Comparison of ENCODE assay signal across 8 cellular contexts in the genomic region with DNA sequence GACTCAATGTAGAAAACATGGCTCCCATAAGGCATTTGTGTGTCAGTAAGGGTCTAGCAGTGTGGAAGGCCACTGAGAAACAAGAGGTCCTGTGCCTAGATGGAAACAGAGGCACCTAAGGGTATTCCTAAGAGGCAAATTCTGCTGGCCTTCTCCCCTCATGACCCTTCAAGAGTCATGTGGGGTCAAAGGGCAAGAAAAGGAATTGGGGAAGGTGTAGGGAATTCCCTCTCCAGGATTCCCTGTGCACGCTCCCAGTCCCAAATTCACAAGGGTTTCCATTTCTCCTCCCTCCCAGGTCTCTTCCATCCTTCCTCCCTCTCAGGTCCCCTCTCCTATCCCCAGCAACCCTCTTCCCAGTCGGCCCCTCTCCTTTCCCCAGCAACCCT. TPM values are rescaled to one million over a fixed set of nuclear protein-coding genes. Genes with fewer than 3 reads are reported as not detected.
DNase-seq lines count a peak whose midpoint lies in the region; ATAC-seq and TF ChIP-seq lines count a peak whose summit lies in the region.

No MANE protein-coding gene starts in this region.

- peak overlapping the region; percentile 91 for H3K27ac ChIP-seq in CD4-positive, alpha-beta memory T cell (ENCODE audit: low read depth, low read length)
- H3K27ac ChIP-seq in PC-9: no peak overlapping the region
- peak overlapping the region; percentile 64 for H3K27ac ChIP-seq in osteoblast (ENCODE audit: low read depth, low read length)

- POLR2A ChIA-PET in CD4-positive, alpha-beta memory T cell (lab: Charles Lee; ENCODE audit: partially characterized antibody): no interaction called here
- POLR2A ChIA-PET in PC-9 (lab: Charles Lee; ENCODE audit: unreplicated experiment): no interaction called here

- intact Hi-C loops in CD4-positive, alpha-beta memory T cell (cut with micrococcal nuclease): loop anchor here (5.0 kb wide), 2 partner anchors 278 to 797 kb away; a partner anchor contains a TSS
- intact Hi-C loops in PC-9 (cut with micrococcal nuclease; ENCODE audit: unreplicated experiment): loop anchor here (10.0 kb wide), 1 partner anchor 511 kb away; a partner anchor contains a TSS

- H3K27me3 ChIP-seq in CD4-positive, alpha-beta memory T cell (ENCODE audit: insufficient read depth, low read length): no peaks in the 10 kb centered on the region
- H3K27me3 ChIP-seq in PC-9 (ENCODE audit: insufficient read depth, low read depth) (no peaks in the 10 kb centered on the region), osteoblast (ENCODE audit: insufficient read depth, low read length) (no peaks in the 10 kb centered on the region)

- no peaks in the 10 kb centered on the region for H3K27me3 Mint-ChIP-seq in CD4-positive, alpha-beta memory T cell

- peaks cover 9 to 28% of the 10 kb centered on the region in 2 donors for H3K36me3 Mint-ChIP-seq in CD4-positive, alpha-beta memory T cell

- H3K9me3 Mint-ChIP-seq in CD4-positive, alpha-beta memory T cell: no peaks in the 10 kb centered on the region

- no peak for DNase-seq in CD4-positive, alpha-beta memory T cell
- DNase-seq in PC-9 (no peak), epithelial cell of esophagus (ENCODE audit: low read depth) (no peak), osteoblast (ENCODE audit: insufficient read length, low spot score, missing footprints) (peak; percentile 56), anterior cingulate cortex (lab: John Stamatoyannopoulos, UW) (no peak), GDM1 (lab: John Stamatoyannopoulos, UW) (no peak)

- peak overlapping the region; percentile 83 for H3K4me2 ChIP-seq in PC-9
- H3K4me2 ChIP-seq in osteoblast (ENCODE audit: insufficient read depth, low read length): peak overlapping the region; percentile 99

- CTCF ChIA-PET in CD4-positive, alpha-beta memory T cell (lab: Charles Lee; ENCODE audit: partially characterized antibody): no interaction called here
- CTCF ChIA-PET in PC-9 (lab: Charles Lee): no interaction called here

- BruUV-seq in PC-9 (replicated peaks; lab: Mats Ljungman, UMichigan): no TSS peak

- H3K36me3 ChIP-seq in CD4-positive, alpha-beta memory T cell (ENCODE audit: insufficient read depth, low read length): peaks cover 2% of the 10 kb centered on the region
- H3K36me3 ChIP-seq in PC-9 (ENCODE audit: low read depth) (no peaks in the 10 kb centered on the region), osteoblast (ENCODE audit: insufficient read depth, low read length) (peaks cover 13% of the 10 kb centered on the region)

- H3K79me2 ChIP-seq in PC-9 (ENCODE audit: low read depth) (peaks cover 29% of the 10 kb centered on the region), osteoblast (ENCODE audit: insufficient read depth, low read length) (peaks cover 50% of the 10 kb centered on the region)

- no peaks in the 10 kb centered on the region for H4K20me1 ChIP-seq in PC-9 (ENCODE audit: insufficient read depth)
- H4K20me1 ChIP-seq in osteoblast (ENCODE audit: insufficient read depth, low read length): peaks cover 2% of the 10 kb centered on the region

- TF ChIP-seq CTCF in PC-9 (conservative IDR thresholded peaks at IDR 0.05) (no peak), epithelial cell of esophagus (IDR thresholded peaks at IDR 0.05; ENCODE audit: insufficient read depth, low read depth, low read length, missing control alignments) (no peak), osteoblast (IDR thresholded peaks at IDR 0.05; ENCODE audit: extremely low read depth, low read depth, low read length) (no peak)

- ATAC-seq in HG03457 (IDR thresholded peaks at IDR 0.05; ENCODE audit: unreplicated experiment): no peak
- no peak for ATAC-seq in GM21737 (IDR thresholded peaks at IDR 0.05; ENCODE audit: unreplicated experiment)

- no peaks in the 10 kb centered on the region for H3K9me3 ChIP-seq in CD4-positive, alpha-beta memory T cell (ENCODE audit: control insufficient read depth in 1 of 2, low read length in 2 of 2)
- H3K9me3 ChIP-seq in PC-9 (ENCODE audit: insufficient read depth, low read depth): no peaks in the 10 kb centered on the region
- H3K9me3 ChIP-seq in osteoblast (ENCODE audit: low read depth, low read length): no peaks in the 10 kb centered on the region

- H3F3A ChIP-seq in PC-9 (ENCODE audit: insufficient read depth, low read depth): peaks cover 15% of the 10 kb centered on the region; the same call in 1 of the 2 replicates

- H2AFZ ChIP-seq in PC-9: peak overlapping the region; percentile 86; the same call in 1 of the 2 replicates
- peak overlapping the region; percentile 54 for H2AFZ ChIP-seq in osteoblast (ENCODE audit: low read length)

- peaks cover 50 to 77% (median 65%) of the 10 kb centered on the region in 4 donors for H3K4me1 Mint-ChIP-seq in CD4-positive, alpha-beta memory T cell

- H3K4me3 ChIP-seq in CD4-positive, alpha-beta memory T cell (ENCODE audit: low read length in 2 of 2): peak overlapping the region; percentile 74 to 77
- H3K4me3 ChIP-seq in PC-9 (peak overlapping the region; percentile 98), epithelial cell of esophagus (ENCODE audit: low read length) (peak overlapping the region; percentile 66), osteoblast (ENCODE audit: insufficient read depth, low read length) (peak overlapping the region; percentile 86)

- no peaks in the 10 kb centered on the region for H3K9me2 ChIP-seq in PC-9 (ENCODE audit: insufficient read depth)

- peaks cover 61% of the 10 kb centered on the region for H3K4me1 ChIP-seq in CD4-positive, alpha-beta memory T cell (ENCODE audit: insufficient read depth, low read length)
- H3K4me1 ChIP-seq in PC-9 (replicated peaks; ENCODE audit: insufficient read depth) (peaks cover 31% of the 10 kb centered on the region), osteoblast (ENCODE audit: insufficient read depth, low read length) (peaks cover 35% of the 10 kb centered on the region)

- H3K4me3 Mint-ChIP-seq in CD4-positive, alpha-beta memory T cell: peak overlapping the region; percentile 87 to 100 (median 95)

- H3K27ac Mint-ChIP-seq in CD4-positive, alpha-beta memory T cell: peak overlapping the region; percentile 63 to 99 (median 88)

RNA-seq across cellular contexts. Expression of a gene that starts 0.6 kb away (rescaled TPM):
- total RNA-seq in CD4-positive, alpha-beta memory T cell: 10 to 100 TPM; 32.2 to 32.8 TPM
- polyA plus RNA-seq in CD4-positive, alpha-beta memory T cell: 10 to 100 TPM; 15.3 to 16.4 TPM
- 58.9 and 61.7 TPM in 2 replicates for total RNA-seq in PC-9 (2021)
- total RNA-seq in osteoblast: 17.4 and 19.2 TPM in 2 replicates

RNA-seq across cellular contexts. Expression of a gene that starts 2.9 kb away (rescaled TPM):
- 10 to 100 TPM; 44.2 to 47.7 TPM for total RNA-seq in CD4-positive, alpha-beta memory T cell
- 100 to 1,000 TPM; 102 to 129 TPM for polyA plus RNA-seq in CD4-positive, alpha-beta memory T cell
- total RNA-seq in PC-9 (2021) (45.6 and 51.3 TPM in 2 replicates), osteoblast (25.3 and 32.9 TPM in 2 replicates)

RNA-seq across cellular contexts. Expression of a gene that starts 8.7 kb away (rescaled TPM):
- 10 to 100 TPM; 74.8 to 77.3 TPM for total RNA-seq in CD4-positive, alpha-beta memory T cell
- under 1 TPM in 1 of 2 donors, not detected in 1; 0.62 TPM for polyA plus RNA-seq in CD4-positive, alpha-beta memory T cell
- total RNA-seq in PC-9 (2021) (18.1 and 20.4 TPM in 2 replicates), osteoblast (under 0.01 TPM in 2 replicates)

RNA-seq across cellular contexts. Expression of a gene that starts 10.9 kb away (rescaled TPM):
- total RNA-seq in CD4-positive, alpha-beta memory T cell: 10 to 100 TPM; 16.6 TPM
- under 1 TPM in 1 of 2 donors, not detected in 1; 0.23 TPM for polyA plus RNA-seq in CD4-positive, alpha-beta memory T cell
- total RNA-seq in PC-9 (2021) (23.3 and 26.0 TPM in 2 replicates), osteoblast (0.29 and 0.36 TPM in 2 replicates)

RNA-seq across cellular contexts. Expression of a gene that starts 14.7 kb away (rescaled TPM):
- 100 to 1,000 TPM; 188 to 192 TPM for total RNA-seq in CD4-positive, alpha-beta memory T cell
- polyA plus RNA-seq in CD4-positive, alpha-beta memory T cell: 1 to 10 TPM in 1 of 2 donors, under 1 TPM in 1; 0.57 to 1.8 TPM
- total RNA-seq in PC-9 (2021) (88.2 and 89.3 TPM in 2 replicates), osteoblast (17.4 and 18.6 TPM in 2 replicates)

Comparison
In these comparisons a context has a peak if more than half of its experiments do, and no peak if none do; other contexts are left out.
1. RNA of a gene that starts 8.7 kb away (total RNA-seq): 74.8 to 77.3 TPM in CD4-positive, alpha-beta memory T cell and 18.1 to 20.4 TPM in PC-9; under 0.01 TPM in osteoblast; every median in the first group is over 10 times any median in the second.
2. Peak in every context shown above with its lines, with median percentiles within 50 percentile points of each other: H3K4me3 ChIP-seq.